23 cellular contexts compared by ENCODE assay signal in the genomic region with DNA sequence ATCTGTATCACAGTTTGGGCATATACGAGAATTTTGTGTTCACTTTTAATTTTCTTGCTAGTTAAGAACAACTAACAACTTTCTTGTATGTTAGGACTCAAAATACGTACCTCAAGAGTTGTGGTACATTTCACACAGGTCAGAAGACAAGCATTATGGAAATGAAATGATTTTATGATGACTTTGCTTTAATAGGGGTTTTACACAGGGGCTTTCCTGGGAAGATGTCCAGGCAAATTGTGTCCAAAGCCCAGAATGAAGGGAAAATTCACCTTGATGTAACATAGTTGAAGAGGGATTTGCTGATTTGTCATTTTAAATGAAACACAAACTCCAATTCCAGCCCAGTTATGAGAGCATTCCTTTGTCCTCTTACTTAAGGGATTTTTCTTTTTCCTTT.
DNase-seq lines count a peak whose midpoint lies in the region; ATAC-seq and TF ChIP-seq lines count a peak whose summit lies in the region.
"Had no signal": no experiment of that assay in that cellular context is flagged by ENCODE, and none has a peak within 500 bp of the region (broad histone marks: within the 10 kb centered on the region; RNA-seq: fewer than 3 reads in every experiment).

No MANE protein-coding gene starts in this region.

- POLR2A ChIA-PET in WTC11 (lab: Charles Lee), result no interaction called here

- ATAC-seq in WTC11 (no peak), GM19467 (IDR thresholded peaks at IDR 0.05; ENCODE audit: unreplicated experiment) (no peak), HG03108 (IDR thresholded peaks at IDR 0.05; ENCODE audit: unreplicated experiment) (no peak)
- ATAC-seq in activated CD8-positive, alpha-beta memory T cell treated with anti-CD3 and anti-CD28 coated beads, Interleukin-2, amount 10 ng/mL, durations not matched to agents 7 days and 5 days, result no peak
- ATAC-seq: GM12878 had no signal

- H3K4me3 ChIP-seq in liver (ENCODE audit: low read depth in 1 of 3, low read length in 3 of 3) (peak overlapping the region; percentile 5 to 61 (median 60)), rectal smooth muscle tissue (ENCODE audit: low read length) (no peak overlapping the region)
- H3K4me3 ChIP-seq: GM12878 had no signal

- CTCF ChIA-PET in WTC11 (lab: Charles Lee), result no interaction called here
- CTCF ChIA-PET in activated CD8-positive, alpha-beta memory T cell treated with anti-CD3 and anti-CD28 coated beads, Interleukin-2, amount 10 ng/mL, durations not matched to agents 7 days and 5 days (lab: Charles Lee), result interaction anchor here (1.6 kb wide), 1 partner anchor 13 kb away, joined by 8 read pairs; no protein-coding TSS in a partner anchor

- TF ChIP-seq RAD21 in liver (IDR thresholded peaks at IDR 0.05), result no peak

- H3K9me3 ChIP-seq in liver (ENCODE audit: control insufficient read depth in 4 of 4, low read length in 3 of 4), result no peaks in the 10 kb centered on the region
- H3K9me3 ChIP-seq: BE2C had no signal

- H3K4me3 Mint-ChIP-seq in WTC11, result no peak overlapping the region
- H3K4me3 Mint-ChIP-seq in activated CD8-positive, alpha-beta memory T cell treated with anti-CD3 and anti-CD28 coated beads, Interleukin-2, amount 10 ng/mL, durations not matched to agents 7 days and 5 days, result no peak overlapping the region
- H3K4me3 Mint-ChIP-seq: CD14-positive monocyte; CD8-positive, alpha-beta memory T cell had no signal

- H3K27ac ChIP-seq in liver (ENCODE audit: low read depth in 1 of 2, low read length in 2 of 2) (no peak overlapping the region), rectal smooth muscle tissue (ENCODE audit: low read depth, low read length) (peak overlapping the region; percentile 84)
- H3K27ac ChIP-seq: KMS-11, RWPE1 had no signal

- H3K27me3 ChIP-seq in liver (ENCODE audit: control insufficient read depth in 4 of 4, insufficient read depth in 4 of 4, low read length in 3 of 4), result no peaks in the 10 kb centered on the region
- H3K27me3 ChIP-seq in rectal smooth muscle tissue (ENCODE audit: control insufficient read depth, insufficient read depth, low read length), result no peaks in the 10 kb centered on the region

- 70% methylated on average over 2 of the region's 2 CpGs for WGBS in liver

- H3K4me1 Mint-ChIP-seq in WTC11, result peaks cover 30% of the 10 kb centered on the region
- no peaks in the 10 kb centered on the region for H3K4me1 Mint-ChIP-seq in activated CD8-positive, alpha-beta memory T cell treated with anti-CD3 and anti-CD28 coated beads, Interleukin-2, amount 10 ng/mL, durations not matched to agents 7 days and 5 days

- no peaks in the 10 kb centered on the region for H3K36me3 Mint-ChIP-seq in WTC11
- no peaks in the 10 kb centered on the region for H3K36me3 Mint-ChIP-seq in activated CD8-positive, alpha-beta memory T cell treated with anti-CD3 and anti-CD28 coated beads, Interleukin-2, amount 10 ng/mL, durations not matched to agents 7 days and 5 days
- H3K36me3 Mint-ChIP-seq: CD14-positive monocyte had no signal

- H3K36me3 ChIP-seq in liver (ENCODE audit: control insufficient read depth in 4 of 4, insufficient read depth in 3 of 4, low read depth in 1 of 4, low read length in 3 of 4), result no peaks in the 10 kb centered on the region
- H3K36me3 ChIP-seq in rectal smooth muscle tissue (ENCODE audit: control insufficient read depth, insufficient read depth, low read length), result no peaks in the 10 kb centered on the region
- H3K36me3 ChIP-seq: BE2C had no signal

- DNase-seq in WTC11 (ENCODE audit: low spot score) (no peak), kidney glomerular epithelial cell (lab: John Stamatoyannopoulos, UW) (no peak)
- DNase-seq in activated CD8-positive, alpha-beta memory T cell treated with anti-CD3 and anti-CD28 coated beads, Interleukin-2, amount 10 ng/mL, durations not matched to agents 7 days and 5 days, result no peak
- DNase-seq: BE2C; CD8-positive, alpha-beta memory T cell; DMS 273 treated with DMSO at 0.1 percent for 48 hours; DMS79; EL; GDM1; H7; MM.1S; NCI-H2029; NCI-H446 treated with DMSO at 0.1 percent for 48 hours; NCI-H526; SHP77 had no signal

- H3K4me1 ChIP-seq in liver (ENCODE audit: control insufficient read depth in 4 of 4, insufficient read depth in 4 of 4, low read length in 3 of 4) (peaks cover 0 to 4% (median 0%) of the 10 kb centered on the region in 4 donors), rectal smooth muscle tissue (ENCODE audit: control insufficient read depth, insufficient read depth, low read length) (peaks cover 15% of the 10 kb centered on the region)
- H3K4me1 ChIP-seq: BE2C had no signal

- peaks cover 16% of the 10 kb centered on the region for H3K9me3 Mint-ChIP-seq in WTC11
- no peaks in the 10 kb centered on the region for H3K9me3 Mint-ChIP-seq in activated CD8-positive, alpha-beta memory T cell treated with anti-CD3 and anti-CD28 coated beads, Interleukin-2, amount 10 ng/mL, durations not matched to agents 7 days and 5 days (ENCODE audit: low read depth)
- H3K9me3 Mint-ChIP-seq: CD8-positive, alpha-beta memory T cell had no signal

- H3K27me3 Mint-ChIP-seq in WTC11 (ENCODE audit: low read depth), result no peaks in the 10 kb centered on the region
- no peaks in the 10 kb centered on the region for H3K27me3 Mint-ChIP-seq in activated CD8-positive, alpha-beta memory T cell treated with anti-CD3 and anti-CD28 coated beads, Interleukin-2, amount 10 ng/mL, durations not matched to agents 7 days and 5 days
- H3K27me3 Mint-ChIP-seq: CD8-positive, alpha-beta memory T cell had no signal

- H3K9ac ChIP-seq in liver (ENCODE audit: low read depth in 1 of 2, low read length in 2 of 2) (peak overlapping the region in 1 of 2 donors; percentile 72), rectal smooth muscle tissue (ENCODE audit: low read length) (no peak overlapping the region)
- H3K9ac ChIP-seq: KMS-11 had no signal

- peak overlapping the region; percentile 76; the same call in 1 of the 2 replicates for H3K27ac Mint-ChIP-seq in WTC11
- H3K27ac Mint-ChIP-seq in activated CD8-positive, alpha-beta memory T cell treated with anti-CD3 and anti-CD28 coated beads, Interleukin-2, amount 10 ng/mL, durations not matched to agents 7 days and 5 days, result no peak overlapping the region
- H3K27ac Mint-ChIP-seq: CD14-positive monocyte had no signal

- TF ChIP-seq CTCF in WTC11 (IDR thresholded peaks at IDR 0.05) (no peak), liver (IDR thresholded peaks at IDR 0.05; ENCODE audit: low read depth, low read length, missing input control) (no peak)

TF ChIP-seq in WTC11, 78 proteins besides CTCF, POLR2A, EP300 and RAD21 (continues in another document):
- TF ChIP-seq ZNF317 (CRISPR knock-in tag; IDR thresholded peaks at IDR 0.05; ENCODE audit: borderline replicate concordance, low read depth) (no peak), ZNF232 (CRISPR knock-in tag; IDR thresholded peaks at IDR 0.05) (no peak)
- TF ChIP-seq, protein P1, sequence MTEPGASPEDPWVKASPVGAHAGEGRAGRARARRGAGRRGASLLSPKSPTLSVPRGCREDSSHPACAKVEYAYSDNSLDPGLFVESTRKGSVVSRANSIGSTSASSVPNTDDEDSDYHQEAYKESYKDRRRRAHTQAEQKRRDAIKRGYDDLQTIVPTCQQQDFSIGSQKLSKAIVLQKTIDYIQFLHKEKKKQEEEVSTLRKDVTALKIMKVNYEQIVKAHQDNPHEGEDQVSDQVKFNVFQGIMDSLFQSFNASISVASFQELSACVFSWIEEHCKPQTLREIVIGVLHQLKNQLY (CRISPR knock-in tag; IDR thresholded peaks at IDR 0.05), result no peak
- TF ChIP-seq, protein P2, sequence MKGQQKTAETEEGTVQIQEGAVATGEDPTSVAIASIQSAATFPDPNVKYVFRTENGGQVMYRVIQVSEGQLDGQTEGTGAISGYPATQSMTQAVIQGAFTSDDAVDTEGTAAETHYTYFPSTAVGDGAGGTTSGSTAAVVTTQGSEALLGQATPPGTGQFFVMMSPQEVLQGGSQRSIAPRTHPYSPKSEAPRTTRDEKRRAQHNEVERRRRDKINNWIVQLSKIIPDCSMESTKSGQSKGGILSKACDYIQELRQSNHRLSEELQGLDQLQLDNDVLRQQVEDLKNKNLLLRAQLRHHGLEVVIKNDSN (CRISPR knock-in tag; IDR thresholded peaks at IDR 0.05), result no peak
- TF ChIP-seq, protein P3, sequence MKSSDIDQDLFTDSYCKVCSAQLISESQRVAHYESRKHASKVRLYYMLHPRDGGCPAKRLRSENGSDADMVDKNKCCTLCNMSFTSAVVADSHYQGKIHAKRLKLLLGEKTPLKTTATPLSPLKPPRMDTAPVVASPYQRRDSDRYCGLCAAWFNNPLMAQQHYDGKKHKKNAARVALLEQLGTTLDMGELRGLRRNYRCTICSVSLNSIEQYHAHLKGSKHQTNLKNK (CRISPR knock-in tag; IDR thresholded peaks at IDR 0.05), result no peak

TF ChIP-seq in liver, 16 proteins besides CTCF, POLR2A, EP300 and RAD21:
- TF ChIP-seq HNF4A (conservative IDR thresholded peaks at IDR 0.05), result no peak
- TF ChIP-seq, protein P4, sequence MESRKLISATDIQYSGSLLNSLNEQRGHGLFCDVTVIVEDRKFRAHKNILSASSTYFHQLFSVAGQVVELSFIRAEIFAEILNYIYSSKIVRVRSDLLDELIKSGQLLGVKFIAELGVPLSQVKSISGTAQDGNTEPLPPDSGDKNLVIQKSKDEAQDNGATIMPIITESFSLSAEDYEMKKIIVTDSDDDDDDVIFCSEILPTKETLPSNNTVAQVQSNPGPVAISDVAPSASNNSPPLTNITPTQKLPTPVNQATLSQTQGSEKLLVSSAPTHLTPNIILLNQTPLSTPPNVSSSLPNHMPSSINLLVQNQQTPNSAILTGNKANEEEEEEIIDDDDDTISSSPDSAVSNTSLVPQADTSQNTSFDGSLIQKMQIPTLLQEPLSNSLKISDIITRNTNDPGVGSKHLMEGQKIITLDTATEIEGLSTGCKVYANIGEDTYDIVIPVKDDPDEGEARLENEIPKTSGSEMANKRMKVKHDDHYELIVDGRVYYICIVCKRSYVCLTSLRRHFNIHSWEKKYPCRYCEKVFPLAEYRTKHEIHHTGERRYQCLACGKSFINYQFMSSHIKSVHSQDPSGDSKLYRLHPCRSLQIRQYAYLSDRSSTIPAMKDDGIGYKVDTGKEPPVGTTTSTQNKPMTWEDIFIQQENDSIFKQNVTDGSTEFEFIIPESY (IDR thresholded peaks at IDR 0.05), result no peak
- TF ChIP-seq TAF1 (conservative IDR thresholded peaks at IDR 0.05), result no peak
- TF ChIP-seq, protein P5, sequence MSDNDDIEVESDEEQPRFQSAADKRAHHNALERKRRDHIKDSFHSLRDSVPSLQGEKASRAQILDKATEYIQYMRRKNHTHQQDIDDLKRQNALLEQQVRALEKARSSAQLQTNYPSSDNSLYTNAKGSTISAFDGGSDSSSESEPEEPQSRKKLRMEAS (IDR thresholded peaks at IDR 0.05), result no peak
- no peak for TF ChIP-seq FOXA1 (IDR thresholded peaks at IDR 0.05)
- TF ChIP-seq HNF4G (IDR thresholded peaks at IDR 0.05), result no peak
